In genomic region chr14:33938131-33938949, GRCh38 we compare ENCODE assay signal across 8 cellular contexts. TPM values are rescaled to one million over a fixed set of nuclear protein-coding genes. Genes with fewer than 3 reads are reported as not detected.
DNase-seq lines count a peak whose midpoint lies in the region; TF ChIP-seq lines count a peak whose summit lies in the region.

No MANE protein-coding gene starts in this region.

- H3K4me1 Mint-ChIP-seq in Caco-2 (ENCODE audit: low read depth, unreplicated experiment), result no peaks in the 10 kb centered on the region

- CTCF ChIA-PET in Caco-2 (lab: Charles Lee), result no interaction called here

- no peaks in the 10 kb centered on the region for H3K9me3 Mint-ChIP-seq in Caco-2 (ENCODE audit: unreplicated experiment)

- no peak for TF ChIP-seq CTCF in Caco-2 (IDR thresholded peaks at IDR 0.05; ENCODE audit: insufficient read depth in 1 of 2, low read depth in 1 of 2, low read length in 1 of 2, severe bottlenecking in 1 of 2, unreplicated experiment in 1 of 2)

- no TSS peak for BruUV-seq in Caco-2 (replicated peaks; lab: Mats Ljungman, UMichigan)

- H3K36me3 ChIP-seq in Caco-2 (ENCODE audit: control insufficient read depth, insufficient read depth, low read length), result no peaks in the 10 kb centered on the region

- no peaks in the 10 kb centered on the region for H3K9me3 ChIP-seq in Caco-2

- peak overlapping the region; percentile 34 for H3K27ac ChIP-seq in angular gyrus (ENCODE audit: low read depth, low read length)

- H3K36me3 Mint-ChIP-seq in Caco-2 (ENCODE audit: insufficient read depth, unreplicated experiment), result no peaks in the 10 kb centered on the region

- H3K27ac Mint-ChIP-seq in Caco-2 (ENCODE audit: unreplicated experiment), result no peak overlapping the region

- no peak overlapping the region for H3K4me3 Mint-ChIP-seq in Caco-2 (ENCODE audit: unreplicated experiment)

- H3K27me3 Mint-ChIP-seq in Caco-2 (ENCODE audit: insufficient read depth, unreplicated experiment), result no peaks in the 10 kb centered on the region

- H3K27me3 ChIP-seq in Caco-2 (replicated peaks; ENCODE audit: control insufficient read depth, insufficient read depth, low read length), result no peaks in the 10 kb centered on the region

- DNase-seq in ELF-1 (ENCODE audit: low read depth, low spot score) (peak; percentile 81), NCI-H1694 treated with DMSO at 0.1 percent for 48 hours (lab: John Stamatoyannopoulos, UW) (peak; percentile 78), iPS-NIHi11 (ENCODE audit: low spot score) (peak; percentile 53), superior temporal gyrus (ENCODE audit: extremely low spot score) (peak; percentile 44), Caco-2 (no peak), HPDE6-E6E7 (ENCODE audit: extremely low spot score) (no peak)
- DNase-seq in activated CD4-positive, alpha-beta T cell treated with anti-CD3 and anti-CD28 coated beads for 1 hour, result no peak

- intact Hi-C loops in Caco-2 (cut with micrococcal nuclease; ENCODE audit: unreplicated experiment), result no loop called here

- peaks cover 7% of the 10 kb centered on the region for H3K4me1 ChIP-seq in Caco-2

- no peak overlapping the region for H3K4me3 ChIP-seq in Caco-2 (ENCODE audit: low read depth, low read length)

- POLR2A ChIA-PET in Caco-2 (lab: Charles Lee), result no interaction called here

RNA-seq across cellular contexts. Expression of gene EGLN3, which starts 12.5 kb away (rescaled TPM):
- 9.5 and 12.0 TPM in 2 replicates for total RNA-seq in Caco-2 (2022)

Comparison
In these comparisons a context has a peak if more than half of its experiments do, and no peak if none do; other contexts are left out.
1. DNase-seq: peak in ELF-1 (single experiment), NCI-H1694 treated with DMSO at 0.1 percent for 48 hours (single experiment), iPS-NIHi11 (single experiment) and superior temporal gyrus (single experiment); none in Caco-2 (0 of 2), HPDE6-E6E7 (single experiment) and activated CD4-positive, alpha-beta T cell treated with anti-CD3 and anti-CD28 coated beads for 1 hour (single experiment).